23 cellular contexts compared by ENCODE assay signal in the genomic region with DNA sequence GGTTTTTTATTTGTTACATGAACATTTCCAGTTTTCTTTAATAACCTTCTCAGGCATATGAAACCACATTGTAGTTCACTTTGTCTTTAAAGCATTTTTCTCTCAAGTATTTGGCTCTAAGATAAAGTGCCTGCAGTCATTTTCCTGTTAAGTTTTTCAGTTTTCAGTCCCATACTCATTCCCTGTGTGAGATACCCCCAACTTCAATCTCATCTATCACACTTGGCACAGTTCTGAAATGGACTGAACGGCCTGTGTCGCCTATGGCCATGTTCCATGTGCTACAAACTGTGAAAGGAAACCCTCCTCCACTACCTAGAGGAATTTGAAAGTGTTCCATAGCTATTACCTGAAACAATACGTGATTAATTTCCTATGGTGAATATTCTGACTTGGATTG.
DNase-seq lines count a peak whose midpoint lies in the region; ATAC-seq and TF ChIP-seq lines count a peak whose summit lies in the region.
"Had no signal": no experiment of that assay in that cellular context is flagged by ENCODE, and none has a peak within 500 bp of the region (broad histone marks: within the 10 kb centered on the region; RNA-seq: fewer than 3 reads in every experiment).

No MANE protein-coding gene starts in this region.

- H3F3A ChIP-seq in PC-9 (ENCODE audit: insufficient read depth, low read depth) = no peaks in the 10 kb centered on the region

- no peaks in the 10 kb centered on the region for H3K79me2 ChIP-seq in PC-9 (ENCODE audit: low read depth)

- 36 to 64% (median 49%) methylated on average over 3 of the region's 3 CpGs for WGBS in adrenal gland, 4 donors

- H3K27ac ChIP-seq in Panc1 (ENCODE audit: low read length) (no peak overlapping the region), PC-9 (no peak overlapping the region), adrenal gland (no peak overlapping the region)
- H3K27ac ChIP-seq: Peyer's patch, sigmoid colon, vagina, VCaP had no signal

- H3K4me2 ChIP-seq in PC-9 = no peak overlapping the region

- H3K36me3 ChIP-seq in BE2C (no peaks in the 10 kb centered on the region), Panc1 (ENCODE audit: control insufficient read depth, insufficient read depth, low read length) (no peaks in the 10 kb centered on the region), neuron (ENCODE audit: insufficient read depth, low read length) (no peaks in the 10 kb centered on the region), PC-9 (ENCODE audit: low read depth) (no peaks in the 10 kb centered on the region), adrenal gland (replicated peaks in 1 of 2) (no peaks in the 10 kb centered on the region)
- H3K36me3 ChIP-seq: Peyer's patch, sigmoid colon, vagina had no signal

- DNase-seq in BE2C (peak; percentile 13), Panc1 (ENCODE audit: low read depth, low spot score) (no peak), globus pallidus (ENCODE audit: low spot score) (peak; percentile 52), PC-9 (no peak), adrenal gland (no peak)
- DNase-seq: activated CD4-positive, alpha-beta T cell treated with anti-CD3 and anti-CD28 coated beads, Interleukin-2, amount 10 ng/mL, durations not matched to agents 24 days and 14 days; activated effector memory CD4-positive, alpha-beta T cell treated with anti-CD3 and anti-CD28 coated beads, Interleukin-2, amount 50 U/mL, for 16 hours; activated naive CD8-positive, alpha-beta T cell treated with anti-CD3 and anti-CD28 coated beads for 36 hours; activated T-cell treated with anti-CD3 and anti-CD28 coated beads, Interleukin-2, amount 50 U/mL, for 1 hour; CD8-positive, alpha-beta memory T cell; glutamatergic neuron; kidney glomerular epithelial cell; NK-92 treated with Interleukin-12 subunit alpha and Interleukin-12 subunit beta, amount 100 ng/mL, for 24 hours; Peyer's patch; sigmoid colon; stimulated activated naive CD4-positive, alpha-beta T cell; T-helper 9 cell had no signal

- H3K9me2 ChIP-seq in PC-9 (ENCODE audit: insufficient read depth) = no peaks in the 10 kb centered on the region; the same call in 1 of the 2 replicates

- H3K9me3 ChIP-seq in BE2C (no peaks in the 10 kb centered on the region), Panc1 (ENCODE audit: control insufficient read depth, insufficient read depth, low read depth, low read length) (no peaks in the 10 kb centered on the region), neuron (ENCODE audit: low read length) (no peaks in the 10 kb centered on the region), PC-9 (ENCODE audit: insufficient read depth, low read depth) (no peaks in the 10 kb centered on the region), adrenal gland (replicated peaks in 1 of 3) (no peaks in the 10 kb centered on the region)
- H3K9me3 ChIP-seq: Peyer's patch, sigmoid colon, vagina had no signal

- CTCF ChIA-PET in Panc1 (lab: Charles Lee) = no interaction called here
- CTCF ChIA-PET in PC-9 (lab: Charles Lee) = no interaction called here

- ATAC-seq in Panc1 (peak; percentile 70; the same call in 1 of the 2 replicates), GM21447 (IDR thresholded peaks at IDR 0.05; ENCODE audit: unreplicated experiment) (no peak), GM21576 (IDR thresholded peaks at IDR 0.05; ENCODE audit: unreplicated experiment) (no peak)

- POLR2A ChIA-PET in Panc1 (lab: Charles Lee) (no interaction called here), PC-9 (lab: Charles Lee; ENCODE audit: unreplicated experiment) (no interaction called here)

- in situ Hi-C loops in Panc1 (cut with HindIII; ENCODE audit: low pct_unique_long_range_greater_than_20kb, low sequenced_read_pairs) = no loop called here

- BruUV-seq in Panc1 (replicated peaks; lab: Mats Ljungman, UMichigan) = no TSS peak
- no TSS peak for BruUV-seq in PC-9 (replicated peaks; lab: Mats Ljungman, UMichigan)

- no peaks in the 10 kb centered on the region for H3K27me3 ChIP-seq in BE2C
- H3K27me3 ChIP-seq in Panc1 (ENCODE audit: control insufficient read depth, insufficient read depth, low read length) = no peaks in the 10 kb centered on the region
- H3K27me3 ChIP-seq in neuron (ENCODE audit: insufficient read depth, low read length) = no peaks in the 10 kb centered on the region
- H3K27me3 ChIP-seq in PC-9 (ENCODE audit: insufficient read depth, low read depth) = peaks cover 4% of the 10 kb centered on the region; the same call in 1 of the 2 replicates
- H3K27me3 ChIP-seq in adrenal gland = no peaks in the 10 kb centered on the region
- H3K27me3 ChIP-seq: Peyer's patch, sigmoid colon, vagina had no signal

- no peak for TF ChIP-seq POLR2A in adrenal gland (IDR thresholded peaks at IDR 0.05)

- peaks cover 4% of the 10 kb centered on the region; the same call in 1 of the 2 replicates for H3K4me1 ChIP-seq in BE2C
- H3K4me1 ChIP-seq in Panc1 (ENCODE audit: control insufficient read depth, insufficient read depth, low read length) = peaks cover 12% of the 10 kb centered on the region
- H3K4me1 ChIP-seq in neuron (ENCODE audit: insufficient read depth, low read length) = peaks cover 25% of the 10 kb centered on the region
- H3K4me1 ChIP-seq in PC-9 (replicated peaks; ENCODE audit: insufficient read depth) = no peaks in the 10 kb centered on the region
- H3K4me1 ChIP-seq in adrenal gland (replicated peaks in 1 of 2) = no peaks in the 10 kb centered on the region
- H3K4me1 ChIP-seq: Peyer's patch, sigmoid colon, vagina had no signal

- peak overlapping the region; percentile 3; the same call in 1 of the 2 replicates for H3K4me3 ChIP-seq in BE2C (ENCODE audit: low read depth, low read length)
- no peak overlapping the region for H3K4me3 ChIP-seq in Panc1 (ENCODE audit: low read depth in 2 of 2, low read length in 2 of 2)
- no peak overlapping the region for H3K4me3 ChIP-seq in neuron (ENCODE audit: low read length)
- H3K4me3 ChIP-seq in PC-9 = no peak overlapping the region
- no peak overlapping the region for H3K4me3 ChIP-seq in adrenal gland
- H3K4me3 ChIP-seq: lung, Peyer's patch, sigmoid colon, vagina had no signal

- intact Hi-C loops in Panc1 (cut with micrococcal nuclease; ENCODE audit: unreplicated experiment) (no loop called here), PC-9 (cut with micrococcal nuclease; ENCODE audit: unreplicated experiment) (no loop called here), adrenal gland (cut with DNase I) (no loop called here)

- no peaks in the 10 kb centered on the region for H4K20me1 ChIP-seq in PC-9 (ENCODE audit: insufficient read depth)

- H2AFZ ChIP-seq in neuron (ENCODE audit: low read depth, low read length) = peak overlapping the region; percentile 19
- H2AFZ ChIP-seq in PC-9 = no peak overlapping the region

- no peak for TF ChIP-seq CTCF in BE2C (IDR thresholded peaks at IDR 0.05; ENCODE audit: low read depth, low read length)
- no peak for TF ChIP-seq CTCF in Panc1 (IDR thresholded peaks at IDR 0.05)
- no peak for TF ChIP-seq CTCF in PC-9 (conservative IDR thresholded peaks at IDR 0.05)
- TF ChIP-seq CTCF in adrenal gland (IDR thresholded peaks at IDR 0.05) = no peak

Comparison
In these comparisons a context has a peak if more than half of its experiments do, and no peak if none do; other contexts are left out.
1. DNase-seq: peak in BE2C (single experiment) and globus pallidus (single experiment); none in Panc1 (single experiment), PC-9 (0 of 2) and adrenal gland (0 of 7).